Comparison of ENCODE assay signal across 15 cellular contexts in genomic region chr9:31388660-31389059, GRCh38.
DNase-seq lines count a peak whose midpoint lies in the region; ATAC-seq and TF ChIP-seq lines count a peak whose summit lies in the region.
"Had no signal": no experiment of that assay in that cellular context is flagged by ENCODE, and none has a peak within 500 bp of the region (broad histone marks: within the 10 kb centered on the region; RNA-seq: fewer than 3 reads in every experiment).

No MANE protein-coding gene starts in this region.

- H3K4me3 ChIP-seq in breast epithelium, result no peak overlapping the region
- no peak overlapping the region for H3K4me3 ChIP-seq in mammary epithelial cell (replicated peaks in 1 of 3; ENCODE audit: insufficient read depth in 1 of 3, low read depth in 2 of 3, low read length in 3 of 3)
- H3K4me3 ChIP-seq in fibroblast of pulmonary artery (replicated peaks; ENCODE audit: low read depth, low read length), result no peak overlapping the region
- H3K4me3 ChIP-seq: BLaER1 treated with 17β-estradiol and CSF1 and Interleukin-3, amounts not matched to agents 10 nM and 100 nM had no signal

- no peak for TF ChIP-seq POLR2A in breast epithelium (IDR thresholded peaks at IDR 0.05)

- POLR2A ChIA-PET in MCF 10A (lab: Yijun Ruan, JAX), result no interaction called here

- H3K9me3 ChIP-seq in breast epithelium, result no peaks in the 10 kb centered on the region
- H3K9me3 ChIP-seq in mammary epithelial cell (replicated peaks; ENCODE audit: insufficient read depth, low read length), result no peaks in the 10 kb centered on the region
- H3K9me3 ChIP-seq: BLaER1 treated with 17β-estradiol and CSF1 and Interleukin-3, amounts not matched to agents 10 nM and 100 nM had no signal

- H3K4me3 Mint-ChIP-seq in MCF 10A (ENCODE audit: unreplicated experiment), result no peak overlapping the region
- H3K4me3 Mint-ChIP-seq: CD4-positive, CD25-positive, alpha-beta regulatory T cell; HFFc6 had no signal

- 84% methylated on average over 1 of the region's 1 CpG for WGBS in mammary epithelial cell (ENCODE audit: low coverage, missing lambda C conversion rate)

- no peak overlapping the region for H3K27ac Mint-ChIP-seq in MCF 10A (ENCODE audit: low read depth, unreplicated experiment)
- H3K27ac Mint-ChIP-seq: HFFc6 had no signal

- no peaks in the 10 kb centered on the region for H3K36me3 Mint-ChIP-seq in MCF 10A (ENCODE audit: insufficient read depth, unreplicated experiment)
- H3K36me3 Mint-ChIP-seq: CD4-positive, CD25-positive, alpha-beta regulatory T cell had no signal

- H3K4me1 ChIP-seq in breast epithelium (no peaks in the 10 kb centered on the region), mammary epithelial cell (ENCODE audit: insufficient read depth, low read length) (no peaks in the 10 kb centered on the region)

- no peaks in the 10 kb centered on the region for H3K9me3 Mint-ChIP-seq in MCF 10A (ENCODE audit: unreplicated experiment)

- no peaks in the 10 kb centered on the region for H3K27me3 Mint-ChIP-seq in MCF 10A (ENCODE audit: insufficient read depth, unreplicated experiment)

- H4K20me1 ChIP-seq in mammary epithelial cell (ENCODE audit: insufficient read depth, low read length), result no peaks in the 10 kb centered on the region
- H4K20me1 ChIP-seq: BLaER1 treated with 17β-estradiol and CSF1 and Interleukin-3, amounts not matched to agents 10 nM and 100 nM had no signal

- BruUV-seq in MCF 10A (replicated peaks; lab: Mats Ljungman, UMichigan) (no TSS peak), mammary epithelial cell (replicated peaks; lab: Mats Ljungman, UMichigan) (no TSS peak)

- no peaks in the 10 kb centered on the region for H3K36me3 ChIP-seq in breast epithelium
- H3K36me3 ChIP-seq in mammary epithelial cell (ENCODE audit: insufficient read depth, low read length), result no peaks in the 10 kb centered on the region
- H3K36me3 ChIP-seq: BLaER1 treated with 17β-estradiol and CSF1 and Interleukin-3, amounts not matched to agents 10 nM and 100 nM had no signal

- dilution Hi-C loops in mammary epithelial cell (cut with HindIII; ENCODE audit: low sequenced_read_pairs), result no loop called here

- H3K9ac ChIP-seq in mammary epithelial cell (ENCODE audit: insufficient read depth, low read length), result no peak overlapping the region
- H3K9ac ChIP-seq: BLaER1 treated with 17β-estradiol and CSF1 and Interleukin-3, amounts not matched to agents 10 nM and 100 nM had no signal

- no peak overlapping the region for H3K27ac ChIP-seq in breast epithelium
- H3K27ac ChIP-seq in mammary epithelial cell (ENCODE audit: insufficient read depth, low read depth, low read length), result no peak overlapping the region
- H3K27ac ChIP-seq: BLaER1 treated with 17β-estradiol and CSF1 and Interleukin-3, amounts not matched to agents 10 nM and 100 nM had no signal

- ATAC-seq in HG03520 (IDR thresholded peaks at IDR 0.05; ENCODE audit: unreplicated experiment), result no peak
- ATAC-seq: HepG2 had no signal

- CTCF ChIA-PET in MCF 10A (lab: Yijun Ruan, JAX) (interaction anchor here (0.6 kb wide), 1 partner anchor 96 kb away, joined by 3 read pairs; no protein-coding TSS in a partner anchor), mammary epithelial cell (lab: Charles Lee; ENCODE audit: low non-redundant PET) (no interaction called here)

- TF ChIP-seq CTCF in MCF 10A (IDR thresholded peaks at IDR 0.05; ENCODE audit: unreplicated experiment) (no peak), breast epithelium (IDR thresholded peaks at IDR 0.05) (no peak), mammary epithelial cell (conservative IDR thresholded peaks at IDR 0.05 in 1 of 2, IDR thresholded peaks at IDR 0.05 in 1 of 2; ENCODE audit: extremely low read depth in 1 of 2, insufficient read depth in 1 of 2, low read depth in 1 of 2, low read length in 2 of 2) (no peak), fibroblast of pulmonary artery (IDR thresholded peaks at IDR 0.05; ENCODE audit: low read length, missing control alignments) (no peak)

- in situ Hi-C loops in mammary epithelial cell (cut with MboI; ENCODE audit: low sequenced_read_pairs in 2 of 2), result no loop called here

- H3K4me1 Mint-ChIP-seq in MCF 10A (ENCODE audit: insufficient read depth, unreplicated experiment), result peaks cover 10% of the 10 kb centered on the region

- H2AFZ ChIP-seq in mammary epithelial cell (ENCODE audit: low read depth, low read length), result no peak overlapping the region

- no peaks in the 10 kb centered on the region for H3K79me2 ChIP-seq in mammary epithelial cell (ENCODE audit: insufficient read depth, low read length)

- intact Hi-C loops in MCF 10A (cut with micrococcal nuclease) (no loop called here), breast epithelium (cut with DNase I; ENCODE audit: low total_unique reads) (no loop called here), mammary epithelial cell (cut with micrococcal nuclease) (no loop called here)

- no peak overlapping the region for H3K4me2 ChIP-seq in mammary epithelial cell (ENCODE audit: insufficient read depth, low read depth, low read length)
- H3K4me2 ChIP-seq: BLaER1 treated with 17β-estradiol and CSF1 and Interleukin-3, amounts not matched to agents 10 nM and 100 nM had no signal

- DNase-seq in MCF 10A (ENCODE audit: unreplicated experiment) (peak; percentile 12), breast epithelium (ENCODE audit: low spot score in 2 of 2) (no peak), mammary epithelial cell (peak; percentile 27), fibroblast of pulmonary artery (ENCODE audit: low read depth) (peak; percentile 10), NCI-H748 (lab: John Stamatoyannopoulos, UW; ENCODE audit: unreplicated experiment) (no peak)
- no peak for DNase-seq in activated CD4-positive, alpha-beta T cell treated with anti-CD3 and anti-CD28 coated beads, Interleukin-2, amount 50 U/mL, for 48 hours
- DNase-seq: ACHN; CD4-positive, CD25-positive, alpha-beta regulatory T cell; DMS79 treated with DMSO at 0.1 percent for 48 hours; EL; HCEC 1CT; HFFc6 had no signal

- H3K27me3 ChIP-seq in breast epithelium (no peaks in the 10 kb centered on the region), mammary epithelial cell (ENCODE audit: insufficient read depth, low read length) (no peaks in the 10 kb centered on the region)
- H3K27me3 ChIP-seq: BLaER1 treated with 17β-estradiol and CSF1 and Interleukin-3, amounts not matched to agents 10 nM and 100 nM had no signal

Comparison
In these comparisons a context has a peak if more than half of its experiments do, and no peak if none do; other contexts are left out.
1. DNase-seq: peak in MCF 10A (single experiment), mammary epithelial cell (single experiment) and fibroblast of pulmonary artery (single experiment); none in breast epithelium (0 of 2), NCI-H748 (single experiment) and activated CD4-positive, alpha-beta T cell treated with anti-CD3 and anti-CD28 coated beads, Interleukin-2, amount 50 U/mL, for 48 hours (0 of 2).